24 cellular contexts compared by ENCODE assay signal in the genomic region with DNA sequence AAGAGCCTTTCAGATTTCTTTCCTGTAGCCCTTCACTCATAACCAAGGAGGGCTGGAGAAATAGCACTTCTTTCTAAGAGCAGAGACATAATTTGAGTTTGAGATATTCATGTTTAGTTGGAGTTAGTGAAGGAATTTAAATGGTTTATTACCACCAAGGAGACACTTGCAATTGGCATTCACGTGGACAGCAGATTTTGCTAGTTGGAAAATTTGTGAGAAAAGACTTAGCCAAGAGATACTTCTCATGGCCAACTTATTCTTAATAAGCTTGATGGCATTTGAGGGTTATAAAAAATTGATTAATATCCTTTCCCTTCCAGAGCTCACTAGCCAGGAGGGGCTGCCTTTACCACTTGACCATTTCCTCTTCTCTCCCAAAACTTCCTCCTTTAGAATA.
"Had no signal": no experiment of that assay in that cellular context is flagged by ENCODE, and none has a peak within 500 bp of the region (broad histone marks: within the 10 kb centered on the region; RNA-seq: fewer than 3 reads in every experiment).

No MANE protein-coding gene starts in this region.

- H3K4me3 ChIP-seq: colonic mucosa, coronary artery, dorsolateral prefrontal cortex, esophagus muscularis mucosa, esophagus squamous epithelium, gastrocnemius medialis, gastroesophageal sphincter, heart left ventricle, heart right ventricle had no signal

- ATAC-seq: effector memory CD8-positive, alpha-beta T cell; esophagus mucosa; foreskin keratinocyte; gastrocnemius medialis; gastroesophageal sphincter; heart left ventricle; heart right ventricle had no signal

- DNase-seq: colonic mucosa; cortex of kidney; dermis blood vessel endothelial cell; dorsolateral prefrontal cortex; effector CD4-positive, alpha-beta T cell; effector CD8-positive, alpha-beta T cell; effector memory CD4-positive, alpha-beta T cell; effector memory CD8-positive, alpha-beta T cell; endodermal cell; erythroblast; esophagus squamous epithelium; foreskin fibroblast; foreskin keratinocyte; foreskin melanocyte; gastrocnemius medialis; glutamatergic neuron; head of caudate nucleus; heart left ventricle; heart right ventricle had no signal

- H3K4me1 ChIP-seq: colonic mucosa, esophagus muscularis mucosa, esophagus squamous epithelium, foreskin keratinocyte, gastrocnemius medialis, gastroesophageal sphincter had no signal

- H3K27me3 ChIP-seq: colonic mucosa, dorsolateral prefrontal cortex, esophagus muscularis mucosa, esophagus squamous epithelium, foreskin keratinocyte, gastrocnemius medialis, gastroesophageal sphincter, heart left ventricle, heart right ventricle had no signal

- H3K27ac ChIP-seq: colonic mucosa, coronary artery, dorsolateral prefrontal cortex, epithelial cell of prostate, esophagus muscularis mucosa, esophagus squamous epithelium, foreskin keratinocyte, gastrocnemius medialis, gastroesophageal sphincter, heart left ventricle, heart right ventricle had no signal

- H3K36me3 ChIP-seq: colonic mucosa, esophagus muscularis mucosa, esophagus squamous epithelium, gastrocnemius medialis, gastroesophageal sphincter, heart left ventricle, heart right ventricle had no signal

- H3K9me3 ChIP-seq: colonic mucosa, esophagus muscularis mucosa, esophagus squamous epithelium, gastrocnemius medialis, gastroesophageal sphincter, heart left ventricle had no signal
